ENCODE assay signal across 1 cellular context in the genomic region with DNA sequence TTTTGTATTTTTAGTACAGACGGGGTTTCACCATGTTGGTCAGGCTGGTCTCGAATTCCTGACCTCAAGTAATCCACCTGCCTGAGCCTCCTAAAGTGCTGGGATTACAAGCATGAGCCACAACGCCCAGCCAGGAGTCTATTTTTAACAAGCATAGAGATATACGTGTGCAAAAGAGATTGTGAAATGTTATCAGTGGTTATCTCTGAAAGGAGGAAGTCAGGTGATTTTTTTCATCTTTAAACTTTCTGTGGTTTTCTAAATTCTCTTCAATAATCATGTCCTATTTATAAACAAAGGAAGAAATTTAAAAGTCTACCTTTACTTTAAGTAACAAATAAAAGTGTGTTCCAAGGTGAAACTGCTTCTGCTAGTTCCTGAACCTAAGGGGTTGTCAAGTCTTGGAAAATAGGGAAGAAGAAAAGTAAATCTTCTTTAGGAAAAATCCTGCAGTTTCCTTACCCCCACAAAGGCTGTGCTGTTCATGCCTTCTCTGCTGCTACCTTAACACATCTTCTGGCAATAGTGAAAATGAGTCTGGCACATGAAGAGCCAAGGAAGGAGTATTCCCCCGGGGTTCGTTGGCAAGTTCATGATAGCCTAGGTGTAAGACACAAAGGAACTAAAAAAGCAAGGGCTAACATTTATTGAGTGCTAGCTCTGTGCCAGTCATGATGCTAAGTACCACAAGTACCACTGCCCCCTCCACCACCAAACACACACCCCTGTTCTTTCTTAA.
TF ChIP-seq lines count a peak whose summit lies in the region.

No MANE protein-coding gene starts in this region.

TF ChIP-seq in GM12878, 131 proteins besides CTCF, POLR2A, EP300 and RAD21 (continued from another document):
- TF ChIP-seq, protein P1, sequence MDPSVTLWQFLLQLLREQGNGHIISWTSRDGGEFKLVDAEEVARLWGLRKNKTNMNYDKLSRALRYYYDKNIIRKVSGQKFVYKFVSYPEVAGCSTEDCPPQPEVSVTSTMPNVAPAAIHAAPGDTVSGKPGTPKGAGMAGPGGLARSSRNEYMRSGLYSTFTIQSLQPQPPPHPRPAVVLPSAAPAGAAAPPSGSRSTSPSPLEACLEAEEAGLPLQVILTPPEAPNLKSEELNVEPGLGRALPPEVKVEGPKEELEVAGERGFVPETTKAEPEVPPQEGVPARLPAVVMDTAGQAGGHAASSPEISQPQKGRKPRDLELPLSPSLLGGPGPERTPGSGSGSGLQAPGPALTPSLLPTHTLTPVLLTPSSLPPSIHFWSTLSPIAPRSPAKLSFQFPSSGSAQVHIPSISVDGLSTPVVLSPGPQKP (IDR thresholded peaks at IDR 0.05; ENCODE audit: low read depth, low read length): no peak
- TF ChIP-seq MEF2A (IDR thresholded peaks at IDR 0.05; ENCODE audit: insufficient read depth, low read depth, low read length) (peak; percentile 66), IKZF1 (conservative IDR thresholded peaks at IDR 0.05) (peak; percentile 67), MEF2B (IDR thresholded peaks at IDR 0.05; ENCODE audit: partially characterized antibody, poor library complexity, severe bottlenecking) (peak; percentile 78), NR2C2 (IDR thresholded peaks at IDR 0.05; ENCODE audit: borderline replicate concordance, control insufficient read depth, insufficient read length, low read depth) (no peak), STAT1 (conservative IDR thresholded peaks at IDR 0.05) (no peak), TCF12 (IDR thresholded peaks at IDR 0.05; ENCODE audit: low read depth, low read length) (no peak), JUND (IDR thresholded peaks at IDR 0.05; ENCODE audit: low read depth, low read length) (no peak), CHD4 (IDR thresholded peaks at IDR 0.05) (no peak), STAT3 (IDR thresholded peaks at IDR 0.05; ENCODE audit: low read depth, low read length) (no peak)
- TF ChIP-seq, protein P2, sequence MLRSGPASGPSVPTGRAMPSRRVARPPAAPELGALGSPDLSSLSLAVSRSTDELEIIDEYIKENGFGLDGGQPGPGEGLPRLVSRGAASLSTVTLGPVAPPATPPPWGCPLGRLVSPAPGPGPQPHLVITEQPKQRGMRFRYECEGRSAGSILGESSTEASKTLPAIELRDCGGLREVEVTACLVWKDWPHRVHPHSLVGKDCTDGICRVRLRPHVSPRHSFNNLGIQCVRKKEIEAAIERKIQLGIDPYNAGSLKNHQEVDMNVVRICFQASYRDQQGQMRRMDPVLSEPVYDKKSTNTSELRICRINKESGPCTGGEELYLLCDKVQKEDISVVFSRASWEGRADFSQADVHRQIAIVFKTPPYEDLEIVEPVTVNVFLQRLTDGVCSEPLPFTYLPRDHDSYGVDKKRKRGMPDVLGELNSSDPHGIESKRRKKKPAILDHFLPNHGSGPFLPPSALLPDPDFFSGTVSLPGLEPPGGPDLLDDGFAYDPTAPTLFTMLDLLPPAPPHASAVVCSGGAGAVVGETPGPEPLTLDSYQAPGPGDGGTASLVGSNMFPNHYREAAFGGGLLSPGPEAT (IDR thresholded peaks at IDR 0.05; ENCODE audit: low read depth): peak; percentile 69
- TF ChIP-seq, protein P3, sequence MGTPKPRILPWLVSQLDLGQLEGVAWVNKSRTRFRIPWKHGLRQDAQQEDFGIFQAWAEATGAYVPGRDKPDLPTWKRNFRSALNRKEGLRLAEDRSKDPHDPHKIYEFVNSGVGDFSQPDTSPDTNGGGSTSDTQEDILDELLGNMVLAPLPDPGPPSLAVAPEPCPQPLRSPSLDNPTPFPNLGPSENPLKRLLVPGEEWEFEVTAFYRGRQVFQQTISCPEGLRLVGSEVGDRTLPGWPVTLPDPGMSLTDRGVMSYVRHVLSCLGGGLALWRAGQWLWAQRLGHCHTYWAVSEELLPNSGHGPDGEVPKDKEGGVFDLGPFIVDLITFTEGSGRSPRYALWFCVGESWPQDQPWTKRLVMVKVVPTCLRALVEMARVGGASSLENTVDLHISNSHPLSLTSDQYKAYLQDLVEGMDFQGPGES (IDR thresholded peaks at IDR 0.05): no peak
